ENCODE assay signal across 13 cellular contexts in genomic region chr1:229068266-229069043, GRCh38.
DNase-seq lines count a peak whose midpoint lies in the region; ATAC-seq and TF ChIP-seq lines count a peak whose summit lies in the region.
"Had no signal": no experiment of that assay in that cellular context is flagged by ENCODE, and none has a peak within 500 bp of the region (broad histone marks: within the 10 kb centered on the region; RNA-seq: fewer than 3 reads in every experiment).

No MANE protein-coding gene starts in this region.

- no peak overlapping the region for H3K4me2 ChIP-seq in hepatocyte

- TF ChIP-seq CTCF in psoas muscle (IDR thresholded peaks at IDR 0.05) (no peak), hepatocyte (IDR thresholded peaks at IDR 0.05; ENCODE audit: poor library complexity) (no peak)

- H3K9me2 ChIP-seq in hepatocyte (replicated peaks; ENCODE audit: insufficient read depth): no peaks in the 10 kb centered on the region

- intact Hi-C loops in Right ventricle myocardium superior (cut with DNase I) (no loop called here), psoas muscle (cut with DNase I) (no loop called here)

- no peaks in the 10 kb centered on the region for H3K79me2 ChIP-seq in hepatocyte

- H3K27ac ChIP-seq in psoas muscle (no peak overlapping the region), hepatocyte (no peak overlapping the region)
- H3K27ac ChIP-seq: SK-N-MC had no signal

- H3K36me3 ChIP-seq in psoas muscle (ENCODE audit: insufficient read depth in 1 of 2, low read depth in 1 of 2) (no peaks in the 10 kb centered on the region), hepatocyte (replicated peaks; ENCODE audit: insufficient read depth, low read depth) (no peaks in the 10 kb centered on the region)
- H3K36me3 ChIP-seq: breast epithelium, transverse colon had no signal

- H2AFZ ChIP-seq in hepatocyte: no peak overlapping the region

- H3K9me3 ChIP-seq in psoas muscle (no peaks in the 10 kb centered on the region), hepatocyte (ENCODE audit: low read depth) (no peaks in the 10 kb centered on the region)
- H3K9me3 ChIP-seq: breast epithelium, transverse colon had no signal

- no peak overlapping the region for H3K4me3 ChIP-seq in psoas muscle
- H3K4me3 ChIP-seq in hepatocyte: no peak overlapping the region
- H3K4me3 ChIP-seq: breast epithelium, SK-N-MC, transverse colon had no signal

- H3K27me3 ChIP-seq in psoas muscle (ENCODE audit: insufficient read depth in 3 of 3, low read length in 2 of 3) (no peaks in the 10 kb centered on the region), hepatocyte (no peaks in the 10 kb centered on the region)
- H3K27me3 ChIP-seq: breast epithelium, transverse colon had no signal

- DNase-seq in G401 (ENCODE audit: low spot score) (peak; percentile 10), SKM-1 (lab: John Stamatoyannopoulos, UW; ENCODE audit: unreplicated experiment) (peak; percentile 100), Right ventricle myocardium superior (no peak), psoas muscle (peak in 1 of 2 donors; percentile 34), NCI-H2081 (lab: John Stamatoyannopoulos, UW) (no peak), hepatocyte (ENCODE audit: low spot score) (no peak)
- DNase-seq in activated CD8-positive, alpha-beta memory T cell treated with anti-CD3 and anti-CD28 coated beads for 24 hours: no peak
- DNase-seq: NCI-H2171 treated with DMSO at 0.1 percent for 48 hours; stimulated activated CD4-positive, alpha-beta T cell treated with anti-CD3 and anti-CD28 coated beads, Interleukin-2, amount 100 ng/mL, for 24 hours; transverse colon had no signal

- in situ Hi-C loops in G401 (cut with HindIII; ENCODE audit: low sequenced_read_pairs): no loop called here

- 39 to 56% (median 47%) methylated on average over 7 of the region's 7 CpGs for WGBS in psoas muscle, 3 donors
- WGBS in hepatocyte (ENCODE audit: low lambda C conversion rate, missing lambda C conversion rate): 67% methylated on average over 7 of the region's 7 CpGs

- ATAC-seq in Right ventricle myocardium superior (ENCODE audit: poor library complexity) (peak; percentile 60), psoas muscle (peak in 3 of 4 donors; percentile 17 to 53 (median 35)), HG03135 (IDR thresholded peaks at IDR 0.05; ENCODE audit: unreplicated experiment) (no peak)

- H4K20me1 ChIP-seq in hepatocyte (ENCODE audit: insufficient read depth, poor library complexity, severe bottlenecking): no peaks in the 10 kb centered on the region

- H3K4me1 ChIP-seq in psoas muscle (no peaks in the 10 kb centered on the region), hepatocyte (ENCODE audit: insufficient read depth) (peaks cover 14% of the 10 kb centered on the region)
- H3K4me1 ChIP-seq: breast epithelium had no signal

Comparison
In these comparisons a context has a peak if more than half of its experiments do, and no peak if none do; other contexts are left out.
1. DNase-seq: peak in G401 (single experiment) and SKM-1 (single experiment); none in Right ventricle myocardium superior (single experiment), NCI-H2081 (0 of 2), hepatocyte (single experiment) and activated CD8-positive, alpha-beta memory T cell treated with anti-CD3 and anti-CD28 coated beads for 24 hours (single experiment).